Comparison of ENCODE assay signal across 1 cellular context in genomic region chr3:138960417-138960852, GRCh38.
TF ChIP-seq lines count a peak whose summit lies in the region.

No MANE protein-coding gene starts in this region.

TF ChIP-seq in SK-N-SH, 30 proteins besides CTCF, POLR2A, EP300 and RAD21 (continued from another document):
- TF ChIP-seq USF1 (IDR thresholded peaks at IDR 0.05; ENCODE audit: borderline replicate concordance, low read depth) (no peak), REST (IDR thresholded peaks at IDR 0.05; ENCODE audit: low read depth, low read length) (no peak), NRF1 (IDR thresholded peaks at IDR 0.05; ENCODE audit: low read depth, low read length) (no peak), RCOR1 (IDR thresholded peaks at IDR 0.05; ENCODE audit: low read length) (no peak)
